1 cellular context compared by ENCODE assay signal in genomic region chr3:69612791-69613190, GRCh38.
TF ChIP-seq lines count a peak whose summit lies in the region.

No MANE protein-coding gene starts in this region.

TF ChIP-seq in GM12878, 131 proteins besides CTCF, POLR2A, EP300 and RAD21 (continued from another document):
- no peak for TF ChIP-seq ZBTB4 (CRISPR knock-in tag; IDR thresholded peaks at IDR 0.05)
- no peak for TF ChIP-seq EZH2 (IDR thresholded peaks at IDR 0.05; ENCODE audit: borderline replicate concordance, control insufficient read depth, low read depth, low read length)
- no peak for TF ChIP-seq KAT2A (conservative IDR thresholded peaks at IDR 0.05; ENCODE audit: control insufficient read depth, low read depth, low read length)
- TF ChIP-seq SMAD1 (IDR thresholded peaks at IDR 0.05; ENCODE audit: low read depth, partially characterized antibody) = no peak
